8 cellular contexts compared by ENCODE assay signal in the genomic region with DNA sequence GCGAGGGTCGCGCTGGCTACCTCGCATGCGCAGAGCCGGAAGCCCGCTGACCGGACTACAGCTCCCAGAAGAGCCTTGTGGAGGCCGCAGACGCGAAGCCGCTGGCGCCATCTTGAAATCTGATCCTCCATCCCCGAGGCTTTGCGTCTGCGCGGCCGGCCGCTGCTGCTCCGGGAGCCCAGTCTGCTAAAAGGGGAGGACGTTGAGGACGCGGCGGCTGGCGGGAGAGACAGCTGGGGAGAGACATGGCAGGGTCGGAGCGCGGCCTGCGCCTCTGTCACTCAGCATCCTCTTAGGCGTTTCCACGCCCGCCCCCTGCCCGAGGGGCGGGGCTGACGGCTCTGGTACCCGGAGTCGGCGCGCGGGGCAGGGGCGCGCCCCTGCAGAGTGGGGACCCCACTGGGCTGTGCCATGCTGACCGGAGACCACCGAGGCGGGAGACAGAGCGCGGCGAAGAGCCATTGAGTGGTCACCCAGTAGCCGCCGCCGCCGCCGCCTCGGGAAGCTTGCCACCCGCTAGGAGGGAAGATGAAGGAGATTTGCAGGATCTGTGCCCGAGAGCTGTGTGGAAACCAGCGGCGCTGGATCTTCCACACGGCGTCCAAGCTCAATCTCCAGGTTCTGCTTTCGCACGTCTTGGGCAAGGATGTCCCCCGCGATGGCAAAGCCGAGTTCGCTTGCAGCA.
A peak's percentile ranks its signal among the peaks of the same experiment; 100 is the strongest.
DNase-seq lines count a peak whose midpoint lies in the region; ATAC-seq, FAIRE-seq and TF ChIP-seq lines count a peak whose summit lies in the region.
"Not testable (repeated sequence)": the region's sequence is repeated elsewhere in the genome, so short reads cannot be mapped to it uniquely, and the experiment has no call there.

No MANE protein-coding gene starts in this region.

- not testable (repeated sequence) for H3F3A ChIP-seq in PC-9 (ENCODE audit: insufficient read depth, low read depth)

- not testable (repeated sequence) for H3K9me3 ChIP-seq in PC-9 (ENCODE audit: insufficient read depth, low read depth); H1 (ENCODE audit: insufficient read depth in 2 of 2, low read depth in 1 of 2, low read length in 1 of 2); lung (ENCODE audit: control insufficient read depth in 2 of 2, insufficient read depth in 1 of 2, low read length in 1 of 2); aorta (ENCODE audit: control insufficient read depth, low read length)

- not testable (repeated sequence) for H3K9me3 Mint-ChIP-seq in activated T-cell treated with anti-CD3 and anti-CD28 coated beads, Interleukin-2, amount 50 U/mL, for 4 hours

- not testable (repeated sequence) for H3K36me3 Mint-ChIP-seq in activated T-cell treated with anti-CD3 and anti-CD28 coated beads, Interleukin-2, amount 50 U/mL, for 4 hours (ENCODE audit: insufficient read depth)

- not testable (repeated sequence) for H3K36me3 ChIP-seq in PC-9 (ENCODE audit: low read depth); H1 (ENCODE audit: control insufficient read depth in 2 of 4, insufficient read depth in 4 of 4, low read length in 3 of 4); lung (ENCODE audit: control insufficient read depth in 2 of 2, insufficient read depth in 2 of 2, low read length in 2 of 2); aorta (ENCODE audit: control insufficient read depth in 1 of 2, insufficient read depth in 2 of 2, low read length in 1 of 2)

- POLR2A ChIA-PET in PC-9 (lab: Charles Lee; ENCODE audit: unreplicated experiment); H1 (lab: Charles Lee; ENCODE audit: partially characterized antibody): not testable (repeated sequence)

- not testable (repeated sequence) for H3K79me1 ChIP-seq in H1 (ENCODE audit: low read depth, low read length)

- H3K27ac ChIP-seq in PC-9 (peak overlapping the region; percentile 73), H1 (ENCODE audit: low read depth, low read length) (peak overlapping the region; percentile 83; the same call in 1 of the 2 replicates), lung (ENCODE audit: low read depth in 1 of 2, low read length in 1 of 2) (peak overlapping the region; percentile 77 to 84), aorta (ENCODE audit: low read depth in 1 of 2, low read length in 2 of 2) (peak overlapping the region in 1 of 2 donors; percentile 37)

- peak overlapping the region in 1 of 4 experiments; percentile 69; a peak in 1 of 7 replicates for H3K9ac ChIP-seq in H1 (replicated peaks in 1 of 4; ENCODE audit: extremely low read depth in 1 of 4, low read depth in 3 of 4, low read length in 3 of 4)

- not testable (repeated sequence) for TF ChIP-seq RAD21 in H1 (IDR thresholded peaks at IDR 0.05 in 1 of 2, conservative IDR thresholded peaks at IDR 0.05 in 1 of 2; ENCODE audit: low read depth in 2 of 2, low read length in 2 of 2)

- H2BK15ac ChIP-seq in H1 (ENCODE audit: low read length), result not testable (repeated sequence)

- H2AFZ ChIP-seq in PC-9; H1 (ENCODE audit: low read length): not testable (repeated sequence)

- not testable (repeated sequence) for BruUV-seq in PC-9 (replicated peaks; lab: Mats Ljungman, UMichigan)

- H2BK12ac ChIP-seq in H1 (ENCODE audit: low read depth, low read length), result not testable (repeated sequence)

- H2BK5ac ChIP-seq in H1 (ENCODE audit: low read depth, low read length), result not testable (repeated sequence)

- TF ChIP-seq EP300 in H1 (IDR thresholded peaks at IDR 0.05; ENCODE audit: borderline replicate concordance in 1 of 2, low read depth in 2 of 2, low read length in 2 of 2), result not testable (repeated sequence)

- H2AK5ac ChIP-seq in H1 (ENCODE audit: low read depth, low read length), result not testable (repeated sequence)

- not testable (repeated sequence) for H3K27me3 ChIP-seq in PC-9 (ENCODE audit: insufficient read depth, low read depth); H1 (replicated peaks in 1 of 4; ENCODE audit: control insufficient read depth in 3 of 4, extremely low read depth in 1 of 4, insufficient read depth in 3 of 4, low read length in 3 of 4); lung (ENCODE audit: control insufficient read depth, insufficient read depth); aorta (ENCODE audit: control insufficient read depth in 1 of 2, insufficient read depth in 2 of 2, low read length in 1 of 2)

- not testable (repeated sequence) for H3K9me2 ChIP-seq in PC-9 (ENCODE audit: insufficient read depth)

- peaks cover 12% of the 10 kb centered on the region for H3K4me1 Mint-ChIP-seq in activated T-cell treated with anti-CD3 and anti-CD28 coated beads, Interleukin-2, amount 50 U/mL, for 4 hours (ENCODE audit: low read depth)

- peak overlapping the region; percentile 86 for H3K4me3 Mint-ChIP-seq in activated T-cell treated with anti-CD3 and anti-CD28 coated beads, Interleukin-2, amount 50 U/mL, for 4 hours

- H3K27me3 Mint-ChIP-seq in activated T-cell treated with anti-CD3 and anti-CD28 coated beads, Interleukin-2, amount 50 U/mL, for 4 hours (ENCODE audit: low read depth), result not testable (repeated sequence)

- not testable (repeated sequence) for TF ChIP-seq CTCF in PC-9 (conservative IDR thresholded peaks at IDR 0.05); H1 (IDR thresholded peaks at IDR 0.05; ENCODE audit: control extremely low read depth in 1 of 3, insufficient read depth in 1 of 3, low read depth in 1 of 3, low read length in 3 of 3); lung (IDR thresholded peaks at IDR 0.05; ENCODE audit: control extremely low read depth, extremely low read depth)

- not testable (repeated sequence) for H4K91ac ChIP-seq in H1 (replicated peaks; ENCODE audit: insufficient read length, low read length)

- not testable (repeated sequence) for H3K18ac ChIP-seq in H1 (ENCODE audit: extremely low read depth, low read length)

- not testable (repeated sequence) for H4K20me1 ChIP-seq in PC-9 (ENCODE audit: insufficient read depth); H1 (replicated peaks in 1 of 2; ENCODE audit: control insufficient read depth in 1 of 2, insufficient read depth in 2 of 2, low read length in 2 of 2)

- H3K56ac ChIP-seq in H1 (replicated peaks; ENCODE audit: insufficient read length, low read depth, low read length), result not testable (repeated sequence)

- not testable (repeated sequence) for FAIRE-seq in H1 (lab: Jason Lieb, UNC)

- peak overlapping the region; percentile 97 for H3K4me2 ChIP-seq in PC-9
- H3K4me2 ChIP-seq in H1 (ENCODE audit: insufficient read depth in 1 of 2, low read depth in 2 of 2, low read length in 2 of 2), result peak overlapping the region; percentile 80 to 89

- H3K23ac ChIP-seq in H1 (ENCODE audit: insufficient read length), result not testable (repeated sequence)

- TF ChIP-seq POLR2A in H1 (IDR thresholded peaks at IDR 0.05; ENCODE audit: control extremely low read depth in 1 of 2, low read depth in 2 of 2, low read length in 2 of 2), result not testable (repeated sequence)

- H3K23me2 ChIP-seq in H1 (ENCODE audit: low read depth, low read length), result not testable (repeated sequence)

- intact Hi-C loops in PC-9 (cut with micrococcal nuclease; ENCODE audit: unreplicated experiment); aorta (cut with DNase I): not testable (repeated sequence)

- not testable (repeated sequence) for H2BK20ac ChIP-seq in H1 (ENCODE audit: low read length)

- not testable (repeated sequence) for H3K4me1 ChIP-seq in PC-9 (replicated peaks; ENCODE audit: insufficient read depth); H1 (replicated peaks in 1 of 4; ENCODE audit: control insufficient read depth in 3 of 4, insufficient read depth in 4 of 4, low read length in 3 of 4); lung (ENCODE audit: control insufficient read depth in 2 of 2, insufficient read depth in 2 of 2, low read length in 2 of 2); aorta (ENCODE audit: control insufficient read depth in 1 of 2, insufficient read depth in 2 of 2, low read length in 2 of 2)

- H4K5ac ChIP-seq in H1 (ENCODE audit: insufficient read length, low read depth, low read length), result not testable (repeated sequence)

- ATAC-seq in GM19043 (IDR thresholded peaks at IDR 0.05; ENCODE audit: low read depth, unreplicated experiment) (peak; percentile 80), HG02943 (IDR thresholded peaks at IDR 0.05; ENCODE audit: low read depth, unreplicated experiment) (peak; percentile 78), lung (ENCODE audit: insufficient read depth, low FRiP score) (peak; percentile 85), aorta (ENCODE audit: low FRiP score) (peak; percentile 97)
- peak; percentile 81 to 86 for ATAC-seq in activated T-cell treated with anti-CD3 and anti-CD28 coated beads, Interleukin-2, amount 50 U/mL, for 4 hours

- H2BK120ac ChIP-seq in H1 (replicated peaks; ENCODE audit: low read depth, low read length), result not testable (repeated sequence)

- H3K4ac ChIP-seq in H1 (replicated peaks; ENCODE audit: insufficient read length, low read depth, low read length), result not testable (repeated sequence)

- not testable (repeated sequence) for H3K14ac ChIP-seq in H1 (ENCODE audit: insufficient read length)

- H3K4me3 ChIP-seq in PC-9 (peak overlapping the region; percentile 89), H1 (ENCODE audit: extremely low read depth in 1 of 4, insufficient read depth in 2 of 4, low read depth in 3 of 4, low read length in 4 of 4) (peak overlapping the region; percentile 62 to 67 (median 66)), lung (peak overlapping the region; percentile 52), aorta (ENCODE audit: low read length in 2 of 2) (peak overlapping the region in 1 of 2 donors; percentile 31)

- not testable (repeated sequence) for H3K79me2 ChIP-seq in PC-9 (ENCODE audit: low read depth); H1 (ENCODE audit: control insufficient read depth in 1 of 2, insufficient read depth in 2 of 2, low read length in 2 of 2)

- CTCF ChIA-PET in PC-9 (lab: Charles Lee); H1 (lab: Charles Lee; ENCODE audit: partially characterized antibody): not testable (repeated sequence)

- H4K8ac ChIP-seq in H1 (ENCODE audit: extremely low read depth, insufficient read depth, low read length), result not testable (repeated sequence)

- 1% methylated on average over 20 of the region's 66 CpGs; no CpG with 5 or more reads in 1 of the 2 experiments for WGBS in H1 (ENCODE audit: extremely low coverage in 1 of 2, insufficient coverage in 1 of 2, insufficient read length in 1 of 2, insufficient replicate concordance in 2 of 2, low coverage in 1 of 2, low lambda C conversion rate in 2 of 2, missing lambda C conversion rate in 1 of 2), 2 experiments
- 0% methylated on average over 22 to 33 of the region's 66 CpGs for WGBS in lung, 2 donors
- 0% methylated on average over 22 to 36 of the region's 66 CpGs for whole genome bisulfite sequencing in aorta, 2 donors

- DNase-seq in PC-9 (peak in 1 of 2 experiments; percentile 82), H1 (ENCODE audit: low read depth in 1 of 2, low spot score in 2 of 2) (peak in 1 of 2 experiments; percentile 76), lung (ENCODE audit: low spot score) (peak; percentile 79), aorta (peak; percentile 89 to 93)
- peak; percentile 37 for DNase-seq in activated T-cell treated with anti-CD3 and anti-CD28 coated beads, Interleukin-2, amount 50 U/mL, for 4 hours
- peak; percentile 78 for DNase-seq in stimulated activated CD4-positive, alpha-beta T cell treated with anti-CD3 and anti-CD28 coated beads, Interleukin-15, amount 100 ng/mL, for 24 hours
